9 cellular contexts compared by ENCODE assay signal in the genomic region with DNA sequence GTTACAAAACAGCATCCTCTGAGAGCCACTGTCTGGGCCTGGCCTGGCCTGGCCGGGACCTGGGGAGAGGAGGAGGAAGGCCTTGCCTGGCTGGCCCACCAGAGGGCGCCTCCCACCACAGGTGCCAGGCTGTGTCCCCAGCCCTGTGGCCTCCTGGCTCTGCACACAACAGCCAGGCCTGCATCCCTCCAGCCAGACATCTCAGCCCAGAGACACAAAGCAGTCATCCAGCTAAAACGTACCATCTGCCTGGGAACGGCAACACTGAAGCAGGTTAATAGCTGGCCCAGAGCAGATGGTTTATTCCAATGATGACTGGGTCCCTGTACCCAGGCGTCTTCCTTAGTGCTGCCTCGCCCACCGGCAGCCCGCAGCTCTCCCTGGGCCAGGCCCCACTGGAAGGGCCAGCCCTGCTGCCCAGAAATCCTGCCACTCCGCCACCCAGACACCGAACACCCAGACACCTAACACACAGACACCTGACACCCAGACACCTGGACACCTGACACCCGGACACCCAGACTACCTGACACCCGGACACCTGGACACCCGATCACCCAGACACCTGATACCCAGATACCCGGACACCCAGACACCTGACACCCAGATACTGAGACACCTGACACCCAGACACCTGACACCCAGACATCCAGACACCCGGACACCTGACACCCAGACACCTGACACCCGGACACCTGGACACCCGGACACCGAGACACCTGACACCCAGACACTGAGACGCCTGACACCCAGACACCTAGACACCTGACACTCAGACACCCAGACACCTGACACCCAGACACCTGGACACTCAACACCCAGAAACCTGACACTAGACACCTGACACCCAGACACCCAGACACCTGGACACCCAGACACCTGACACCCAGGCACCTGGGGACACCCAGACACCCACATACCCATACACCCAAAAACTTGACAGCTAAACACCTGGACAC. TPM values are rescaled to one million over a fixed set of nuclear protein-coding genes. Genes with fewer than 3 reads are reported as not detected.
DNase-seq lines count a peak whose midpoint lies in the region; ATAC-seq, FAIRE-seq and TF ChIP-seq lines count a peak whose summit lies in the region.
"Had no signal": no experiment of that assay in that cellular context is flagged by ENCODE, and none has a peak within 500 bp of the region (broad histone marks: within the 10 kb centered on the region; RNA-seq: fewer than 3 reads in every experiment).

No MANE protein-coding gene starts in this region.

- FAIRE-seq in D721Med (lab: Jason Lieb, UNC): no peak
- FAIRE-seq: colon had no signal

- no peaks in the 10 kb centered on the region for H3K27me3 ChIP-seq in uterus

- no peak overlapping the region for H3K27ac ChIP-seq in uterus

- H3K9me3 ChIP-seq in uterus: peaks cover 0 to 5% of the 10 kb centered on the region in 2 donors

- H3K4me3 ChIP-seq in Jurkat, Clone E6-1 (ENCODE audit: low read length): no peak overlapping the region
- H3K4me3 ChIP-seq in uterus: no peak overlapping the region

- DNase-seq in D721Med (ENCODE audit: insufficient read length, low spot score) (peak; percentile 57), SKM-1 (lab: John Stamatoyannopoulos, UW; ENCODE audit: unreplicated experiment) (peak; percentile 79), head of caudate nucleus (peak; percentile 70 to 97 (median 92)), posterior cingulate gyrus (peak; percentile 75 to 98 (median 88)), uterus (peak; percentile 80 to 85)
- DNase-seq in Jurkat, Clone E6-1 (ENCODE audit: low read depth, low spot score): peak; percentile 45

- TF ChIP-seq CTCF in D721Med (IDR thresholded peaks at IDR 0.05; ENCODE audit: insufficient read depth, missing control alignments) (peak; percentile 60), uterus (IDR thresholded peaks at IDR 0.05) (peak; percentile 67 to 85 (median 82))

- H3K4me1 Mint-ChIP-seq in activated naive CD4-positive, alpha-beta T cell treated with anti-CD3 and anti-CD28 coated beads, Interleukin-2, amount 50 U/mL, for 24 hours: peaks cover 18% of the 10 kb centered on the region

- no peaks in the 10 kb centered on the region for H3K9me3 Mint-ChIP-seq in activated naive CD4-positive, alpha-beta T cell treated with anti-CD3 and anti-CD28 coated beads, Interleukin-2, amount 50 U/mL, for 24 hours

- H3K27me3 Mint-ChIP-seq in activated naive CD4-positive, alpha-beta T cell treated with anti-CD3 and anti-CD28 coated beads, Interleukin-2, amount 50 U/mL, for 24 hours: no peaks in the 10 kb centered on the region

- intact Hi-C loops in head of caudate nucleus (cut with DNase I): loop anchor here (2.0 kb wide), 1 partner anchor 20 kb away; a partner anchor contains a TSS
- intact Hi-C loops in posterior cingulate gyrus (cut with DNase I): loop anchor here (1.0 kb wide), 1 partner anchor 21 kb away; no protein-coding TSS in a partner anchor
- intact Hi-C loops in uterus (cut with DNase I; ENCODE audit: low total_unique reads): no loop called here

- ATAC-seq in GM21423 (IDR thresholded peaks at IDR 0.05; ENCODE audit: unreplicated experiment): peak; percentile 95

- peak overlapping the region; percentile 67 for H3K27ac Mint-ChIP-seq in activated naive CD4-positive, alpha-beta T cell treated with anti-CD3 and anti-CD28 coated beads, Interleukin-2, amount 50 U/mL, for 24 hours

- no peak overlapping the region for H3K4me3 Mint-ChIP-seq in activated naive CD4-positive, alpha-beta T cell treated with anti-CD3 and anti-CD28 coated beads, Interleukin-2, amount 50 U/mL, for 24 hours

- H3K36me3 ChIP-seq in uterus: no peaks in the 10 kb centered on the region

- H3K4me1 ChIP-seq in uterus: no peaks in the 10 kb centered on the region

- TF ChIP-seq POLR2A in uterus (IDR thresholded peaks at IDR 0.05): no peak

- no peaks in the 10 kb centered on the region for H3K36me3 Mint-ChIP-seq in activated naive CD4-positive, alpha-beta T cell treated with anti-CD3 and anti-CD28 coated beads, Interleukin-2, amount 50 U/mL, for 24 hours

RNA-seq across cellular contexts. Expression of a gene that starts 20.1 kb away (rescaled TPM):
- polyA plus RNA-seq in Jurkat, Clone E6-1 (2012; ENCODE audit: insufficient read depth, insufficient read length): 16.8 TPM
- 10 to 100 TPM in 3 of 4 donors, 1 to 10 TPM in 1; 8.5 to 35.0 (median 31.5) TPM for total RNA-seq in uterus

RNA-seq across cellular contexts. Expression of a gene that starts 29.7 kb away (rescaled TPM):
- 23.0 TPM for polyA plus RNA-seq in Jurkat, Clone E6-1 (2012; ENCODE audit: insufficient read depth, insufficient read length)
- 10 to 100 TPM in 3 of 4 donors, 1 to 10 TPM in 1; 7.4 to 35.9 (median 19.7) TPM for total RNA-seq in uterus
